In the genomic region with DNA sequence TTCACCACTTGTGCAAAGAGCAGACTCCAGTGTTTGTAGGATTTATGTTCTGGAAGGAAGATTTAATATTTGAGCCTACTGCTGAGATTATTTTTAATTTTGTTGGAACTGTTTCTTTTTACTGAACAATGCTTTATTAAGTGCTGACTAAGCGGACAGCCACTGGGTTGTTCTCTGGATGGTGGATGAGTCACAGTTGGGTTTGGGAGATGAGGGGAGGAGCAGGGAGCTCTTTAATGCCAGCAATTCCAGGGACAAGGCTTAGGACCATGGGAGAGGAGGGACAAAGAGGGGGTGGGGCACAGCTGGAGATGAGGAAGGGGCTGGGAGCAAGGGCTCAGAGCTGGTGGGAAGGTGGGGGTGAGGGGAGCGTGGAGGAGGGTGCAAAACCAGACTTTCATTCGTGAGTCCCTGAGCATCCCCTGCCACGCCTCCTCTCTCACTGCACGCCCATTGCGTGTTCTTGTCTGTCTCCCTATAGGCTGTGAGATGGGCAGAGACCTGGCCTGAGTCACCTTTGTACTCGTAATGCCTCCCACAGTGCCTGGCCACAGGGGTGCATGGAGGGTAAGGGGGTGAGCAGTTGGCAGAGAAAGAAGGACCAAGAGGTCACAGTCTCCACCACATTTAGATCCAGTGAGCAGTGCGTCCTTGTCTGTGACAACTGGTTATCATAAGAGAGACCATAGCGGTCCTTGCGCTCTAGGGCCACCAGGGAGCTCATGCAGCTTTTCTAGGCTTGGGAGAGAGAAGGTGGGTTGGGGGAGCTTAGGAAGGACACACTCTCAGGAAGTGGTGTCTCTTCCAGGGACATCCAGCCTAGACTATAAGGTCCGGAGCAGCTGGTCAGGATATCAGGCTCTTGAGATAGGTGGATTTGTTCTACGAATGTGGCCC, we compare ENCODE assay signal across 10 cellular contexts. TPM values are rescaled to one million over a fixed set of nuclear protein-coding genes. Genes with fewer than 3 reads are reported as not detected.
DNase-seq lines count a peak whose midpoint lies in the region; ATAC-seq and TF ChIP-seq lines count a peak whose summit lies in the region.
"Had no signal": no experiment of that assay in that cellular context is flagged by ENCODE, and none has a peak within 500 bp of the region (broad histone marks: within the 10 kb centered on the region; RNA-seq: fewer than 3 reads in every experiment).

No MANE protein-coding gene starts in this region.

- peaks cover 42% of the 10 kb centered on the region for H3K4me1 Mint-ChIP-seq in HFFc6 (ENCODE audit: low read depth)
- H3K4me1 Mint-ChIP-seq in activated naive CD8-positive, alpha-beta T cell treated with anti-CD3 and anti-CD28 coated beads, Interleukin-2, amount 50 U/mL, for 24 hours, result peaks cover 12% of the 10 kb centered on the region

- H3K27me3 ChIP-seq in right cardiac atrium (ENCODE audit: control insufficient read depth, insufficient read depth) (no peaks in the 10 kb centered on the region), transverse colon (peaks cover 22% of the 10 kb centered on the region)
- H3K27me3 ChIP-seq: SJCRH30 had no signal

- intact Hi-C loops in right cardiac atrium (cut with DNase I), result no loop called here
- intact Hi-C loops in transverse colon (cut with DNase I; ENCODE audit: low total_unique reads), result no loop called here

- H3K36me3 ChIP-seq in transverse colon, result no peaks in the 10 kb centered on the region
- H3K36me3 ChIP-seq: SJCRH30 had no signal

- DNase-seq in HFFc6, result peak; percentile 84
- DNase-seq in astrocyte of the spinal cord (ENCODE audit: low read depth, low spot score), result peak; percentile 80
- DNase-seq in right cardiac atrium, result peak in 2 of 3 donors; percentile 33 to 59
- peak; percentile 35 for DNase-seq in smooth muscle cell of the brain vasculature (ENCODE audit: low read depth, low spot score)
- no peak for DNase-seq in NCI-H774 (lab: John Stamatoyannopoulos, UW)
- DNase-seq in activated naive CD8-positive, alpha-beta T cell treated with anti-CD3 and anti-CD28 coated beads, Interleukin-2, amount 50 U/mL, for 24 hours, result no peak
- no peak for DNase-seq in transverse colon
- no peak for DNase-seq in stimulated activated CD4-positive, alpha-beta T cell treated with anti-CD3 and anti-CD28 coated beads, Interleukin-15, amount 100 ng/mL, for 24 hours
- DNase-seq: activated gamma-delta T cell treated with Interleukin-2 at 50 U/mL for 16 hours had no signal

- TF ChIP-seq CTCF in HFFc6 (IDR thresholded peaks at IDR 0.05), result no peak
- TF ChIP-seq CTCF in astrocyte of the spinal cord (IDR thresholded peaks at IDR 0.05; ENCODE audit: low read depth, low read length), result no peak
- TF ChIP-seq CTCF in transverse colon (IDR thresholded peaks at IDR 0.05), result no peak

- WGBS in right cardiac atrium, result 65% methylated on average over 12 of the region's 12 CpGs
- WGBS in transverse colon (ENCODE audit: low coverage in 1 of 2), 2 donors, result 73% methylated on average over 7 to 12 of the region's 12 CpGs

- TF ChIP-seq EP300 in transverse colon (IDR thresholded peaks at IDR 0.05; ENCODE audit: low read depth), result no peak

- TF ChIP-seq POLR2A in transverse colon (IDR thresholded peaks at IDR 0.05), result no peak

- H3K4me3 Mint-ChIP-seq in HFFc6, result peak overlapping the region; percentile 43
- H3K4me3 Mint-ChIP-seq in activated naive CD8-positive, alpha-beta T cell treated with anti-CD3 and anti-CD28 coated beads, Interleukin-2, amount 50 U/mL, for 24 hours, result no peak overlapping the region

- H3K4me1 ChIP-seq in right cardiac atrium (ENCODE audit: control insufficient read depth, insufficient read depth, low read length), result peaks cover 2% of the 10 kb centered on the region
- peaks cover 0 to 12% (median 1%) of the 10 kb centered on the region in 4 donors for H3K4me1 ChIP-seq in transverse colon

- in situ Hi-C loops in astrocyte of the spinal cord (cut with HindIII; ENCODE audit: low sequenced_read_pairs), result no loop called here
- in situ Hi-C loops in transverse colon (cut with MboI; ENCODE audit: low pct_ligation_motif_present in 1 of 4, low pct_unique_long_range_greater_than_20kb in 1 of 4, low sequenced_read_pairs in 3 of 4), result loop anchor here in 1 of 4 donors (10.0 kb wide), 1 partner anchor 111 kb away; no protein-coding TSS in a partner anchor

- H3K9me3 Mint-ChIP-seq in HFFc6, result no peaks in the 10 kb centered on the region
- H3K9me3 Mint-ChIP-seq in activated naive CD8-positive, alpha-beta T cell treated with anti-CD3 and anti-CD28 coated beads, Interleukin-2, amount 50 U/mL, for 24 hours, result no peaks in the 10 kb centered on the region

- H3K27me3 Mint-ChIP-seq in HFFc6 (ENCODE audit: insufficient read depth), result peaks cover 4% of the 10 kb centered on the region
- H3K27me3 Mint-ChIP-seq in activated naive CD8-positive, alpha-beta T cell treated with anti-CD3 and anti-CD28 coated beads, Interleukin-2, amount 50 U/mL, for 24 hours, result peaks cover 20% of the 10 kb centered on the region

- peak overlapping the region; percentile 70 for H3K27ac Mint-ChIP-seq in HFFc6
- no peak overlapping the region for H3K27ac Mint-ChIP-seq in activated naive CD8-positive, alpha-beta T cell treated with anti-CD3 and anti-CD28 coated beads, Interleukin-2, amount 50 U/mL, for 24 hours

- no peaks in the 10 kb centered on the region; the same call in 1 of the 2 replicates for H3K36me3 Mint-ChIP-seq in HFFc6 (ENCODE audit: low read depth)
- no peaks in the 10 kb centered on the region for H3K36me3 Mint-ChIP-seq in activated naive CD8-positive, alpha-beta T cell treated with anti-CD3 and anti-CD28 coated beads, Interleukin-2, amount 50 U/mL, for 24 hours (ENCODE audit: low read depth)

- ATAC-seq in right cardiac atrium, result peak; percentile 39 to 49
- no peak for ATAC-seq in activated naive CD8-positive, alpha-beta T cell treated with anti-CD3 and anti-CD28 coated beads, Interleukin-2, amount 50 U/mL, for 24 hours

- H3K4me3 ChIP-seq in astrocyte of the spinal cord (ENCODE audit: low read depth, low read length) (no peak overlapping the region), right cardiac atrium (ENCODE audit: low read length) (no peak overlapping the region), transverse colon (no peak overlapping the region)
- H3K4me3 ChIP-seq: SJCRH30 had no signal

- H3K9me3 ChIP-seq in right cardiac atrium (ENCODE audit: control insufficient read depth, low read length) (no peaks in the 10 kb centered on the region), transverse colon (no peaks in the 10 kb centered on the region)
- H3K9me3 ChIP-seq: SJCRH30 had no signal

- peak overlapping the region; percentile 16 for H3K27ac ChIP-seq in right cardiac atrium (ENCODE audit: low read length)
- no peak overlapping the region for H3K27ac ChIP-seq in transverse colon
- H3K27ac ChIP-seq: SJCRH30 had no signal

RNA-seq across cellular contexts. Expression of gene SLC4A3, which starts 18.4 kb away (rescaled TPM):
- 10 to 100 TPM in 1 of 6 experiments, 1 to 10 TPM in 5; 3.7 to 13.5 (median 4.3) TPM for total RNA-seq in HFFc6 (2021; fragmentation: NEBNext Ultra II Directional; extraction: Animal tissue kit (Norgen Biotek cat#: 25700))
- 100 to 1,000 TPM; 322 to 445 (median 392) TPM for total RNA-seq in right cardiac atrium
- 288 TPM for polyA plus RNA-seq in right cardiac atrium
- total RNA-seq in transverse colon, result 10 to 100 TPM in 1 of 4 donors, under 1 TPM in 2, not detected in 1; 0.32 to 25.9 (median 0.68) TPM

RNA-seq across cellular contexts. Expression of gene STK11IP, which starts 48.2 kb away (rescaled TPM):
- total RNA-seq in HFFc6 (2021; fragmentation: NEBNext Ultra II Directional; extraction: Animal tissue kit (Norgen Biotek cat#: 25700)), result 10 to 100 TPM; 17.4 to 21.5 (median 18.9) TPM
- total RNA-seq in right cardiac atrium (10 to 100 TPM; 12.1 to 19.0 (median 15.1) TPM), transverse colon (100 to 1,000 TPM in 1 of 4 donors, 10 to 100 TPM in 3; 16.2 to 117 (median 38.2) TPM)
- polyA plus RNA-seq in right cardiac atrium, result 13.4 TPM

Comparison
In these comparisons a context has a peak if more than half of its experiments do, and no peak if none do; other contexts are left out.
1. DNase-seq: peak in HFFc6 (single experiment), astrocyte of the spinal cord (single experiment), right cardiac atrium (2 of 3) and smooth muscle cell of the brain vasculature (single experiment); none in NCI-H774 (single experiment), activated naive CD8-positive, alpha-beta T cell treated with anti-CD3 and anti-CD28 coated beads, Interleukin-2, amount 50 U/mL, for 24 hours (single experiment), transverse colon (single experiment) and stimulated activated CD4-positive, alpha-beta T cell treated with anti-CD3 and anti-CD28 coated beads, Interleukin-15, amount 100 ng/mL, for 24 hours (single experiment).
2. RNA of gene SLC4A3, which starts 18.4 kb away (total RNA-seq): 322 to 445 TPM in right cardiac atrium; 3.7 to 13.5 TPM in HFFc6 and 0.32 to 25.9 TPM in transverse colon; every median in the first group is over 10 times any median in the second.